ENCODE assay signal across 9 cellular contexts in genomic region chr2:208072250-208072892, GRCh38. TPM values are rescaled to one million over a fixed set of nuclear protein-coding genes. Genes with fewer than 3 reads are reported as not detected.
DNase-seq lines count a peak whose midpoint lies in the region; ATAC-seq, FAIRE-seq and TF ChIP-seq lines count a peak whose summit lies in the region.
"Had no signal": no experiment of that assay in that cellular context is flagged by ENCODE, and none has a peak within 500 bp of the region (broad histone marks: within the 10 kb centered on the region; RNA-seq: fewer than 3 reads in every experiment).

No MANE protein-coding gene starts in this region.

- H3K4me3 ChIP-seq in GM23338 (no peak overlapping the region), Loucy (ENCODE audit: low read length, poor library complexity, severe bottlenecking) (no peak overlapping the region), SK-N-SH (ENCODE audit: low read depth in 2 of 2, low read length in 1 of 2) (no peak overlapping the region; a peak in 1 of 4 replicates), heart left ventricle (no peak overlapping the region)

- H3K36me3 Mint-ChIP-seq in GM23338 (ENCODE audit: low read depth): no peaks in the 10 kb centered on the region
- no peaks in the 10 kb centered on the region for H3K36me3 Mint-ChIP-seq in activated naive CD8-positive, alpha-beta T cell treated with anti-CD3 and anti-CD28 coated beads for 36 hours

- no peaks in the 10 kb centered on the region for H3K9me2 ChIP-seq in GM23338 (ENCODE audit: insufficient read depth)
- H3K9me2 ChIP-seq in Loucy (replicated peaks; ENCODE audit: low read depth, low read length): no peaks in the 10 kb centered on the region
- H3K9me2 ChIP-seq in SK-N-SH: no peaks in the 10 kb centered on the region

- 22% methylated on average over 9 of the region's 9 CpGs for WGBS in SK-N-SH (ENCODE audit: low lambda C conversion rate)
- 24 to 26% (median 25%) methylated on average over 9 of the region's 9 CpGs for WGBS in heart left ventricle, 4 donors

- H3K79me2 ChIP-seq in GM23338 (replicated peaks; ENCODE audit: insufficient read depth): no peaks in the 10 kb centered on the region
- no peaks in the 10 kb centered on the region for H3K79me2 ChIP-seq in Loucy (ENCODE audit: insufficient read depth, low read length)
- H3K79me2 ChIP-seq in SK-N-SH (ENCODE audit: insufficient read depth): no peaks in the 10 kb centered on the region

- H3F3A ChIP-seq in GM23338 (replicated peaks; ENCODE audit: low read depth) (no peaks in the 10 kb centered on the region), Loucy (ENCODE audit: low read depth) (no peaks in the 10 kb centered on the region), SK-N-SH (replicated peaks; ENCODE audit: insufficient read depth) (no peaks in the 10 kb centered on the region)

- DNase-seq in GM23338 (ENCODE audit: low spot score) (peak; percentile 84), SK-N-SH (peak; percentile 71), heart left ventricle (peak in 4 of 5 donors; percentile 42 to 52 (median 49)), retina (peak; percentile 83)
- peak; percentile 27 for DNase-seq in activated naive CD8-positive, alpha-beta T cell treated with anti-CD3 and anti-CD28 coated beads for 36 hours

- H3K27me3 Mint-ChIP-seq in GM23338 (ENCODE audit: insufficient read depth, low read depth, poor library complexity): peaks cover 4% of the 10 kb centered on the region
- peaks cover 8% of the 10 kb centered on the region for H3K27me3 Mint-ChIP-seq in activated naive CD8-positive, alpha-beta T cell treated with anti-CD3 and anti-CD28 coated beads for 36 hours

- H4K20me1 ChIP-seq in GM23338 (replicated peaks; ENCODE audit: insufficient read depth) (no peaks in the 10 kb centered on the region), Loucy (ENCODE audit: insufficient read depth, low read length, poor library complexity, severe bottlenecking) (no peaks in the 10 kb centered on the region), SK-N-SH (ENCODE audit: insufficient read depth) (no peaks in the 10 kb centered on the region)

- peaks cover 3% of the 10 kb centered on the region; the same call in 1 of the 3 replicates for H3K4me1 Mint-ChIP-seq in GM23338
- H3K4me1 Mint-ChIP-seq in activated naive CD8-positive, alpha-beta T cell treated with anti-CD3 and anti-CD28 coated beads for 36 hours: no peaks in the 10 kb centered on the region

- TF ChIP-seq RAD21 in SK-N-SH (IDR thresholded peaks at IDR 0.05; ENCODE audit: low read length): peak; percentile 96

- H3K27me3 ChIP-seq in GM23338 (ENCODE audit: insufficient read depth): no peaks in the 10 kb centered on the region
- H3K27me3 ChIP-seq in Loucy (ENCODE audit: insufficient read depth, low read length, poor library complexity, severe bottlenecking): no peaks in the 10 kb centered on the region
- no peaks in the 10 kb centered on the region for H3K27me3 ChIP-seq in SK-N-SH (ENCODE audit: insufficient read depth)
- H3K27me3 ChIP-seq in heart left ventricle: peaks cover 0 to 23% (median 0%) of the 10 kb centered on the region in 9 donors

- H3K27ac Mint-ChIP-seq in GM23338: no peak overlapping the region
- H3K27ac Mint-ChIP-seq in activated naive CD8-positive, alpha-beta T cell treated with anti-CD3 and anti-CD28 coated beads for 36 hours: no peak overlapping the region

- POLR2A ChIA-PET in SK-N-SH (lab: Yijun Ruan, JAX): no interaction called here

- H2AFZ ChIP-seq in GM23338 (no peak overlapping the region), Loucy (ENCODE audit: low read length) (no peak overlapping the region), SK-N-SH (ENCODE audit: low read depth) (no peak overlapping the region)

- intact Hi-C loops in heart left ventricle (cut with DNase I): loop anchor here (1.0 to 10.0 kb wide), 5 partner anchors 325 to 438 kb away; no protein-coding TSS in a partner anchor

- no peak overlapping the region for H3K27ac ChIP-seq in GM23338 (ENCODE audit: low read depth)
- H3K27ac ChIP-seq in SK-N-SH (ENCODE audit: low read depth in 2 of 2, low read length in 1 of 2): no peak overlapping the region
- no peak overlapping the region for H3K27ac ChIP-seq in heart left ventricle

- ATAC-seq in GM23338 (peak; percentile 97), heart left ventricle (peak in 3 of 4 donors; percentile 65 to 80 (median 77)), GM21737 (IDR thresholded peaks at IDR 0.05; ENCODE audit: unreplicated experiment) (no peak)

- peak; percentile 87 to 96 for TF ChIP-seq CTCF in GM23338 (conservative IDR thresholded peaks at IDR 0.05; ENCODE audit: low read depth in 2 of 2)
- peak; percentile 87 for TF ChIP-seq CTCF in Loucy (conservative IDR thresholded peaks at IDR 0.05; ENCODE audit: low read length)
- TF ChIP-seq CTCF in SK-N-SH (IDR thresholded peaks at IDR 0.05): peak; percentile 84
- peak; percentile 64 to 89 (median 75) for TF ChIP-seq CTCF in heart left ventricle (IDR thresholded peaks at IDR 0.05)

- no peak overlapping the region for H3K4me3 Mint-ChIP-seq in GM23338
- no peak overlapping the region for H3K4me3 Mint-ChIP-seq in activated naive CD8-positive, alpha-beta T cell treated with anti-CD3 and anti-CD28 coated beads for 36 hours

- H3K4me2 ChIP-seq in GM23338: no peak overlapping the region
- no peak overlapping the region for H3K4me2 ChIP-seq in Loucy (ENCODE audit: low read depth, low read length, poor library complexity, severe bottlenecking)
- no peak overlapping the region for H3K4me2 ChIP-seq in SK-N-SH

- no peaks in the 10 kb centered on the region for H3K36me3 ChIP-seq in GM23338 (ENCODE audit: insufficient read depth)
- no peaks in the 10 kb centered on the region for H3K36me3 ChIP-seq in Loucy (ENCODE audit: insufficient read depth, low read length)
- H3K36me3 ChIP-seq in SK-N-SH (replicated peaks in 1 of 2; ENCODE audit: control insufficient read depth in 1 of 2, insufficient read depth in 2 of 2, low read length in 1 of 2): no peaks in the 10 kb centered on the region
- H3K36me3 ChIP-seq in heart left ventricle: no peaks in the 10 kb centered on the region

- no peak for TF ChIP-seq EP300 in SK-N-SH (IDR thresholded peaks at IDR 0.05; ENCODE audit: borderline replicate concordance in 1 of 2, low read depth in 1 of 2, low read length in 1 of 2)

- H3K9me3 Mint-ChIP-seq in GM23338: no peaks in the 10 kb centered on the region
- no peaks in the 10 kb centered on the region for H3K9me3 Mint-ChIP-seq in activated naive CD8-positive, alpha-beta T cell treated with anti-CD3 and anti-CD28 coated beads for 36 hours

- peak; percentile 93 for FAIRE-seq in G401.6 (lab: Jason Lieb, UNC)

- H3K4me1 ChIP-seq in GM23338 (ENCODE audit: insufficient read depth) (no peaks in the 10 kb centered on the region), Loucy (ENCODE audit: insufficient read depth, low read length, poor library complexity, severe bottlenecking) (no peaks in the 10 kb centered on the region), SK-N-SH (ENCODE audit: control insufficient read depth in 1 of 2, insufficient read depth in 2 of 2, low read depth in 1 of 2, low read length in 1 of 2) (no peaks in the 10 kb centered on the region), heart left ventricle (peaks cover 0 to 6% (median 0%) of the 10 kb centered on the region in 12 donors)

- TF ChIP-seq POLR2A in heart left ventricle (IDR thresholded peaks at IDR 0.05): no peak

- CTCF ChIA-PET in SK-N-SH (lab: Yijun Ruan, JAX): interaction anchor here (0.6 to 13.7 kb wide), 36 partner anchors 9 to 1279 kb away, joined by 3 to 162 read pairs (median 4); partner anchors contain the start of genes CCNYL1, METTL21A and PLEKHM3

- H3K9ac ChIP-seq in Loucy (ENCODE audit: low read depth, low read length, poor library complexity, severe bottlenecking) (no peak overlapping the region), SK-N-SH (no peak overlapping the region)

- no peaks in the 10 kb centered on the region for H3K9me3 ChIP-seq in Loucy (ENCODE audit: insufficient read depth, low read depth, low read length)
- H3K9me3 ChIP-seq in SK-N-SH: no peaks in the 10 kb centered on the region
- H3K9me3 ChIP-seq in heart left ventricle: no peaks in the 10 kb centered on the region

TF ChIP-seq in GM23338, 12 proteins besides CTCF, POLR2A, EP300 and RAD21 (continues in another document):
- TF ChIP-seq EZH2 (IDR thresholded peaks at IDR 0.05; ENCODE audit: low read depth, unreplicated experiment) (no peak), NANOG (IDR thresholded peaks at IDR 0.05; ENCODE audit: borderline replicate concordance) (no peak)

TF ChIP-seq in SK-N-SH, 30 proteins besides CTCF, POLR2A, EP300 and RAD21:
- peak; percentile 83 for TF ChIP-seq SMC3 (IDR thresholded peaks at IDR 0.05; ENCODE audit: low read depth, low read length)
- no peak for TF ChIP-seq TCF12 (IDR thresholded peaks at IDR 0.05)

RNA-seq across cellular contexts. Expression of gene PLEKHM3, which starts 47.0 kb away (rescaled TPM):
- total RNA-seq in GM23338 (2014; rRNA removed; shearing (Covaris generic)): 5.6 and 8.8 TPM in 2 replicates
- polyA plus RNA-seq in GM23338 (2016; fragmentation: Nextera tagmentation; extraction: Ambion mirVana): 3.5 and 3.9 TPM in 2 replicates
- 1.9 and 2.1 TPM in 2 replicates for polyA plus RNA-seq in SK-N-SH (2012; rRNA removed)
- polyA plus RNA-seq in SK-N-SH (2012; cell fraction: cytosol; rRNA removed): 2.6 and 2.9 TPM in 2 replicates
- 1.7 and 1.8 TPM in 2 replicates for polyA plus RNA-seq in SK-N-SH (2012; cell fraction: nucleus; rRNA removed)
- total RNA-seq in activated naive CD8-positive, alpha-beta T cell treated with anti-CD3 and anti-CD28 coated beads for 36 hours: 1 to 10 TPM; 4.5 to 4.8 TPM
- 10 to 100 TPM; 10.3 to 28.3 (median 17.4) TPM for total RNA-seq in heart left ventricle
- 1 to 10 TPM; 5.2 to 7.3 TPM for polyA plus RNA-seq in heart left ventricle

RNA-seq across cellular contexts. Expression of gene CRYGD, which starts 52.0 kb away (rescaled TPM):
- 3.0 and 3.4 TPM in 2 replicates for total RNA-seq in GM23338 (2014; rRNA removed; shearing (Covaris generic))
- polyA plus RNA-seq in GM23338 (2016; fragmentation: Nextera tagmentation; extraction: Ambion mirVana) (22.6 and 23.9 TPM in 2 replicates), SK-N-SH (2012; rRNA removed) (not detected in 2 replicates), heart left ventricle (not detected)
- polyA plus RNA-seq in SK-N-SH (2012; cell fraction: cytosol; rRNA removed): not detected in 2 replicates
- polyA plus RNA-seq in SK-N-SH (2012; cell fraction: nucleus; rRNA removed): not detected in 2 replicates
- not detected for total RNA-seq in activated naive CD8-positive, alpha-beta T cell treated with anti-CD3 and anti-CD28 coated beads for 36 hours
- total RNA-seq in heart left ventricle: not detected
- total RNA-seq: lower leg skin had no signal

RNA-seq across cellular contexts. Expression of gene CRYGC, which starts 57.3 kb away (rescaled TPM):
- not detected in 2 replicates for total RNA-seq in GM23338 (2014; rRNA removed; shearing (Covaris generic))
- polyA plus RNA-seq in GM23338 (2016; fragmentation: Nextera tagmentation; extraction: Ambion mirVana) (not detected in 2 replicates), SK-N-SH (2012; rRNA removed) (0.21 and 0.31 TPM in 2 replicates), heart left ventricle (not detected)
- polyA plus RNA-seq in SK-N-SH (2012; cell fraction: cytosol; rRNA removed): 0.13 and 0.16 TPM in 2 replicates
- polyA plus RNA-seq in SK-N-SH (2012; cell fraction: nucleus; rRNA removed): 0.10 TPM in 1 of 2 replicates, not detected in the other
- not detected for total RNA-seq in activated naive CD8-positive, alpha-beta T cell treated with anti-CD3 and anti-CD28 coated beads for 36 hours
- total RNA-seq in heart left ventricle: not detected
- total RNA-seq: lower leg skin had no signal

Comparison
In these comparisons a context has a peak if more than half of its experiments do, and no peak if none do; other contexts are left out.
1. DNase-seq: peak in every context shown above with its lines; median percentile 84 in GM23338; 83 in retina; 71 in SK-N-SH; 49 in heart left ventricle; 27 in activated naive CD8-positive, alpha-beta T cell treated with anti-CD3 and anti-CD28 coated beads for 36 hours.